In the genomic region with DNA sequence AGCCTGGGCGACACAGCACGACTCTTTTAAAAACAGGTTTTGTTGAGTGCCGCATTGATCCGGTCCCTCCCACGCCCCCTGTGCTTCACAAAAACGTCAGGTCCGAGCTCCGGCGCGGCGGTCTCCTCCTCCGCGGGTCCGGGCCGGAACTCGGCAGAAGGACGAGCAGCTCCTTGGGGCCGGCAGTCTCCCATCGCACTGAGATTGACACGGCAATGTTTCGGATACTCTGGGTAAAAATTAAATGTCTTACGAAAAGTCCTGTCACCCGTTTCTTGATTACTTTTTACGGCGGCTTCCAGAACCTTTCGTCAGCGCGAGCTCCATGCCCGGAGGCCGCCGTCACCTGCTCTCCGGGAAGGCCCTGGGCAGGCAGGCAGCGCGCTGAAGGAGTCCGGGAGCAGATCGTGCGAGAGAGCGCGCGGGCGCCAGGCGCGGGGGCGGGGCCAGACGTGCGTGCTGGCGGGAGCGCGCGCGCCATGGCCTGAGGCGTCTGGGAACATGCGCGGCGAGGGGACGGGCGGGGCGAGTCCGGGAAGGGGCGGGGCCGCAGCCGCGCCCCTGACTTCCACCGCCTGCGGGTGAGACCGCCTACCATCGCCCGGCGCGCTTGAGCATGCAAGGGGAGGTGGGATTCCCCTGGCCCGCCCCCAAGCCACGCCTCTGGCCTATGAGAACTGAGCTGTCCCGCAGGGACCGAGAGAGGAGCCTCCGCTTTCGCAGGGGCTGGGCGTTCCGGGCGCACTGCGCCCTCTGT, we compare ENCODE assay signal across 1 cellular context.
TF ChIP-seq lines count a peak whose summit lies in the region.

No MANE protein-coding gene starts in this region.

TF ChIP-seq in HepG2, 621 proteins besides CTCF, POLR2A, EP300 and RAD21 (continued from another document and continues in another):
- TF ChIP-seq, protein P1, sequence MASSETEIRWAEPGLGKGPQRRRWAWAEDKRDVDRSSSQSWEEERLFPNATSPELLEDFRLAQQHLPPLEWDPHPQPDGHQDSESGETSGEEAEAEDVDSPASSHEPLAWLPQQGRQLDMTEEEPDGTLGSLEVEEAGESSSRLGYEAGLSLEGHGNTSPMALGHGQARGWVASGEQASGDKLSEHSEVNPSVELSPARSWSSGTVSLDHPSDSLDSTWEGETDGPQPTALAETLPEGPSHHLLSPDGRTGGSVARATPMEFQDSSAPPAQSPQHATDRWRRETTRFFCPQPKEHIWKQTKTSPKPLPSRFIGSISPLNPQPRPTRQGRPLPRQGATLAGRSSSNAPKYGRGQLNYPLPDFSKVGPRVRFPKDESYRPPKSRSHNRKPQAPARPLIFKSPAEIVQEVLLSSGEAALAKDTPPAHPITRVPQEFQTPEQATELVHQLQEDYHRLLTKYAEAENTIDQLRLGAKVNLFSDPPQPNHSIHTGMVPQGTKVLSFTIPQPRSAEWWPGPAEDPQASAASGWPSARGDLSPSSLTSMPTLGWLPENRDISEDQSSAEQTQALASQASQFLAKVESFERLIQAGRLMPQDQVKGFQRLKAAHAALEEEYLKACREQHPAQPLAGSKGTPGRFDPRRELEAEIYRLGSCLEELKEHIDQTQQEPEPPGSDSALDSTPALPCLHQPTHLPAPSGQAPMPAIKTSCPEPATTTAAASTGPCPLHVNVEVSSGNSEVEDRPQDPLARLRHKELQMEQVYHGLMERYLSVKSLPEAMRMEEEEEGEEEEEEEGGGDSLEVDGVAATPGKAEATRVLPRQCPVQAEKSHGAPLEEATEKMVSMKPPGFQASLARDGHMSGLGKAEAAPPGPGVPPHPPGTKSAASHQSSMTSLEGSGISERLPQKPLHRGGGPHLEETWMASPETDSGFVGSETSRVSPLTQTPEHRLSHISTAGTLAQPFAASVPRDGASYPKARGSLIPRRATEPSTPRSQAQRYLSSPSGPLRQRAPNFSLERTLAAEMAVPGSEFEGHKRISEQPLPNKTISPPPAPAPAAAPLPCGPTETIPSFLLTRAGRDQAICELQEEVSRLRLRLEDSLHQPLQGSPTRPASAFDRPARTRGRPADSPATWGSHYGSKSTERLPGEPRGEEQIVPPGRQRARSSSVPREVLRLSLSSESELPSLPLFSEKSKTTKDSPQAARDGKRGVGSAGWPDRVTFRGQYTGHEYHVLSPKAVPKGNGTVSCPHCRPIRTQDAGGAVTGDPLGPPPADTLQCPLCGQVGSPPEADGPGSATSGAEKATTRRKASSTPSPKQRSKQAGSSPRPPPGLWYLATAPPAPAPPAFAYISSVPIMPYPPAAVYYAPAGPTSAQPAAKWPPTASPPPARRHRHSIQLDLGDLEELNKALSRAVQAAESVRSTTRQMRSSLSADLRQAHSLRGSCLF (CRISPR knock-in tag; IDR thresholded peaks at IDR 0.05; ENCODE audit: borderline replicate concordance), result 0 out of 2 replicates have a peak, but pooled peaks have one; percentile 80
- TF ChIP-seq, protein P2, sequence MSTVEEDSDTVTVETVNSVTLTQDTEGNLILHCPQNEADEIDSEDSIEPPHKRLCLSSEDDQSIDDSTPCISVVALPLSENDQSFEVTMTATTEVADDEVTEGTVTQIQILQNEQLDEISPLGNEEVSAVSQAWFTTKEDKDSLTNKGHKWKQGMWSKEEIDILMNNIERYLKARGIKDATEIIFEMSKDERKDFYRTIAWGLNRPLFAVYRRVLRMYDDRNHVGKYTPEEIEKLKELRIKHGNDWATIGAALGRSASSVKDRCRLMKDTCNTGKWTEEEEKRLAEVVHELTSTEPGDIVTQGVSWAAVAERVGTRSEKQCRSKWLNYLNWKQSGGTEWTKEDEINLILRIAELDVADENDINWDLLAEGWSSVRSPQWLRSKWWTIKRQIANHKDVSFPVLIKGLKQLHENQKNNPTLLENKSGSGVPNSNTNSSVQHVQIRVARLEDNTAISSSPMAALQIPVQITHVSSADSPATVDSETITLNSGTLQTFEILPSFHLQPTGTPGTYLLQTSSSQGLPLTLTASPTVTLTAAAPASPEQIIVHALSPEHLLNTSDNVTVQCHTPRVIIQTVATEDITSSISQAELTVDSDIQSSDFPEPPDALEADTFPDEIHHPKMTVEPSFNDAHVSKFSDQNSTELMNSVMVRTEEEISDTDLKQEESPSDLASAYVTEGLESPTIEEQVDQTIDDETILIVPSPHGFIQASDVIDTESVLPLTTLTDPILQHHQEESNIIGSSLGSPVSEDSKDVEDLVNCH (CRISPR knock-in tag; IDR thresholded peaks at IDR 0.05), result no peak
- TF ChIP-seq SETDB1 (CRISPR knock-in tag; IDR thresholded peaks at IDR 0.05; ENCODE audit: borderline replicate concordance) (no peak), ZFAT (CRISPR knock-in tag; conservative IDR thresholded peaks at IDR 0.05) (0 out of 2 replicates have a peak, but pooled peaks have one; percentile 26), PHB2 (IDR thresholded peaks at IDR 0.05; ENCODE audit: partially characterized antibody) (no peak), KAT8 (CRISPR knock-in tag; IDR thresholded peaks at IDR 0.05) (peak; percentile 56), SAP130 (CRISPR knock-in tag; IDR thresholded peaks at IDR 0.05; ENCODE audit: low read depth) (peak; percentile 83), ATF7-NPFF (CRISPR knock-in tag; IDR thresholded peaks at IDR 0.05; ENCODE audit: low read depth) (peak; percentile 23; the same call in 1 of the 2 replicates), PHF21A (CRISPR knock-in tag; IDR thresholded peaks at IDR 0.05) (peak; percentile 92), KLF12 (CRISPR knock-in tag; IDR thresholded peaks at IDR 0.05; ENCODE audit: borderline replicate concordance) (peak; percentile 83; the same call in 1 of the 2 replicates), CBX5 (CRISPR knock-in tag; IDR thresholded peaks at IDR 0.05; ENCODE audit: borderline replicate concordance) (peak; percentile 43; the same call in 1 of the 2 replicates)
- TF ChIP-seq, protein P3, sequence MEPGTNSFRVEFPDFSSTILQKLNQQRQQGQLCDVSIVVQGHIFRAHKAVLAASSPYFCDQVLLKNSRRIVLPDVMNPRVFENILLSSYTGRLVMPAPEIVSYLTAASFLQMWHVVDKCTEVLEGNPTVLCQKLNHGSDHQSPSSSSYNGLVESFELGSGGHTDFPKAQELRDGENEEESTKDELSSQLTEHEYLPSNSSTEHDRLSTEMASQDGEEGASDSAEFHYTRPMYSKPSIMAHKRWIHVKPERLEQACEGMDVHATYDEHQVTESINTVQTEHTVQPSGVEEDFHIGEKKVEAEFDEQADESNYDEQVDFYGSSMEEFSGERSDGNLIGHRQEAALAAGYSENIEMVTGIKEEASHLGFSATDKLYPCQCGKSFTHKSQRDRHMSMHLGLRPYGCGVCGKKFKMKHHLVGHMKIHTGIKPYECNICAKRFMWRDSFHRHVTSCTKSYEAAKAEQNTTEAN (CRISPR knock-in tag; conservative IDR thresholded peaks at IDR 0.05), result no peak; the same call in 1 of the 2 replicates
- TF ChIP-seq, protein P4, sequence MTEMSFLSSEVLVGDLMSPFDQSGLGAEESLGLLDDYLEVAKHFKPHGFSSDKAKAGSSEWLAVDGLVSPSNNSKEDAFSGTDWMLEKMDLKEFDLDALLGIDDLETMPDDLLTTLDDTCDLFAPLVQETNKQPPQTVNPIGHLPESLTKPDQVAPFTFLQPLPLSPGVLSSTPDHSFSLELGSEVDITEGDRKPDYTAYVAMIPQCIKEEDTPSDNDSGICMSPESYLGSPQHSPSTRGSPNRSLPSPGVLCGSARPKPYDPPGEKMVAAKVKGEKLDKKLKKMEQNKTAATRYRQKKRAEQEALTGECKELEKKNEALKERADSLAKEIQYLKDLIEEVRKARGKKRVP (CRISPR knock-in tag; IDR thresholded peaks at IDR 0.05), result peak in 1 of 2 experiments; percentile 53; a peak in 1 of 4 replicates
- TF ChIP-seq, protein P5, sequence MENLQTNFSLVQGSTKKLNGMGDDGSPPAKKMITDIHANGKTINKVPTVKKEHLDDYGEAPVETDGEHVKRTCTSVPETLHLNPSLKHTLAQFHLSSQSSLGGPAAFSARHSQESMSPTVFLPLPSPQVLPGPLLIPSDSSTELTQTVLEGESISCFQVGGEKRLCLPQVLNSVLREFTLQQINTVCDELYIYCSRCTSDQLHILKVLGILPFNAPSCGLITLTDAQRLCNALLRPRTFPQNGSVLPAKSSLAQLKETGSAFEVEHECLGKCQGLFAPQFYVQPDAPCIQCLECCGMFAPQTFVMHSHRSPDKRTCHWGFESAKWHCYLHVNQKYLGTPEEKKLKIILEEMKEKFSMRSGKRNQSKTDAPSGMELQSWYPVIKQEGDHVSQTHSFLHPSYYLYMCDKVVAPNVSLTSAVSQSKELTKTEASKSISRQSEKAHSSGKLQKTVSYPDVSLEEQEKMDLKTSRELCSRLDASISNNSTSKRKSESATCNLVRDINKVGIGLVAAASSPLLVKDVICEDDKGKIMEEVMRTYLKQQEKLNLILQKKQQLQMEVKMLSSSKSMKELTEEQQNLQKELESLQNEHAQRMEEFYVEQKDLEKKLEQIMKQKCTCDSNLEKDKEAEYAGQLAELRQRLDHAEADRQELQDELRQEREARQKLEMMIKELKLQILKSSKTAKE (CRISPR knock-in tag; IDR thresholded peaks at IDR 0.05; ENCODE audit: borderline replicate concordance), result peak; percentile 23; the same call in 1 of the 2 replicates
- TF ChIP-seq, protein P6, sequence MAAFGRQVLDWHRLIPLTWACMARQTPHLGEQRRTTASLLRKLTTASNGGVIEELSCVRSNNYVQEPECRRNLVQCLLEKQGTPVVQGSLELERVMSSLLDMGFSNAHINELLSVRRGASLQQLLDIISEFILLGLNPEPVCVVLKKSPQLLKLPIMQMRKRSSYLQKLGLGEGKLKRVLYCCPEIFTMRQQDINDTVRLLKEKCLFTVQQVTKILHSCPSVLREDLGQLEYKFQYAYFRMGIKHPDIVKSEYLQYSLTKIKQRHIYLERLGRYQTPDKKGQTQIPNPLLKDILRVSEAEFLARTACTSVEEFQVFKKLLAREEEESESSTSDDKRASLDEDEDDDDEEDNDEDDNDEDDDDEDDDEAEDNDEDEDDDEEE (CRISPR knock-in tag; IDR thresholded peaks at IDR 0.05), result peak; percentile 88; the same call in 1 of the 2 replicates
- TF ChIP-seq, protein P7, sequence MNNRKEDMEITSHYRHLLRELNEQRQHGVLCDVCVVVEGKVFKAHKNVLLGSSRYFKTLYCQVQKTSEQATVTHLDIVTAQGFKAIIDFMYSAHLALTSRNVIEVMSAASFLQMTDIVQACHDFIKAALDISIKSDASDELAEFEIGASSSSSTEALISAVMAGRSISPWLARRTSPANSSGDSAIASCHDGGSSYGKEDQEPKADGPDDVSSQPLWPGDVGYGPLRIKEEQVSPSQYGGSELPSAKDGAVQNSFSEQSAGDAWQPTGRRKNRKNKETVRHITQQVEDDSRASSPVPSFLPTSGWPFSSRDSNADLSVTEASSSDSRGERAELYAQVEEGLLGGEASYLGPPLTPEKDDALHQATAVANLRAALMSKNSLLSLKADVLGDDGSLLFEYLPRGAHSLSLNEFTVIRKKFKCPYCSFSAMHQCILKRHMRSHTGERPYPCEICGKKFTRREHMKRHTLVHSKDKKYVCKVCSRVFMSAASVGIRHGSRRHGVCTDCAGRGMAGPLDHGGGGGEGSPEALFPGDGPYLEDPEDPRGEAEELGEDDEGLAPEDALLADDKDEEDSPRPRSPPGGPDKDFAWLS (CRISPR knock-in tag; IDR thresholded peaks at IDR 0.05; ENCODE audit: borderline replicate concordance), result no peak
- TF ChIP-seq, protein P8, sequence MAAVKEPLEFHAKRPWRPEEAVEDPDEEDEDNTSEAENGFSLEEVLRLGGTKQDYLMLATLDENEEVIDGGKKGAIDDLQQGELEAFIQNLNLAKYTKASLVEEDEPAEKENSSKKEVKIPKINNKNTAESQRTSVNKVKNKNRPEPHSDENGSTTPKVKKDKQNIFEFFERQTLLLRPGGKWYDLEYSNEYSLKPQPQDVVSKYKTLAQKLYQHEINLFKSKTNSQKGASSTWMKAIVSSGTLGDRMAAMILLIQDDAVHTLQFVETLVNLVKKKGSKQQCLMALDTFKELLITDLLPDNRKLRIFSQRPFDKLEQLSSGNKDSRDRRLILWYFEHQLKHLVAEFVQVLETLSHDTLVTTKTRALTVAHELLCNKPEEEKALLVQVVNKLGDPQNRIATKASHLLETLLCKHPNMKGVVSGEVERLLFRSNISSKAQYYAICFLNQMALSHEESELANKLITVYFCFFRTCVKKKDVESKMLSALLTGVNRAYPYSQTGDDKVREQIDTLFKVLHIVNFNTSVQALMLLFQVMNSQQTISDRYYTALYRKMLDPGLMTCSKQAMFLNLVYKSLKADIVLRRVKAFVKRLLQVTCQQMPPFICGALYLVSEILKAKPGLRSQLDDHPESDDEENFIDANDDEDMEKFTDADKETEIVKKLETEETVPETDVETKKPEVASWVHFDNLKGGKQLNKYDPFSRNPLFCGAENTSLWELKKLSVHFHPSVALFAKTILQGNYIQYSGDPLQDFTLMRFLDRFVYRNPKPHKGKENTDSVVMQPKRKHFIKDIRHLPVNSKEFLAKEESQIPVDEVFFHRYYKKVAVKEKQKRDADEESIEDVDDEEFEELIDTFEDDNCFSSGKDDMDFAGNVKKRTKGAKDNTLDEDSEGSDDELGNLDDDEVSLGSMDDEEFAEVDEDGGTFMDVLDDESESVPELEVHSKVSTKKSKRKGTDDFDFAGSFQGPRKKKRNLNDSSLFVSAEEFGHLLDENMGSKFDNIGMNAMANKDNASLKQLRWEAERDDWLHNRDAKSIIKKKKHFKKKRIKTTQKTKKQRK (IDR thresholded peaks at IDR 0.05; ENCODE audit: low read length), result no peak
- TF ChIP-seq, protein P9, sequence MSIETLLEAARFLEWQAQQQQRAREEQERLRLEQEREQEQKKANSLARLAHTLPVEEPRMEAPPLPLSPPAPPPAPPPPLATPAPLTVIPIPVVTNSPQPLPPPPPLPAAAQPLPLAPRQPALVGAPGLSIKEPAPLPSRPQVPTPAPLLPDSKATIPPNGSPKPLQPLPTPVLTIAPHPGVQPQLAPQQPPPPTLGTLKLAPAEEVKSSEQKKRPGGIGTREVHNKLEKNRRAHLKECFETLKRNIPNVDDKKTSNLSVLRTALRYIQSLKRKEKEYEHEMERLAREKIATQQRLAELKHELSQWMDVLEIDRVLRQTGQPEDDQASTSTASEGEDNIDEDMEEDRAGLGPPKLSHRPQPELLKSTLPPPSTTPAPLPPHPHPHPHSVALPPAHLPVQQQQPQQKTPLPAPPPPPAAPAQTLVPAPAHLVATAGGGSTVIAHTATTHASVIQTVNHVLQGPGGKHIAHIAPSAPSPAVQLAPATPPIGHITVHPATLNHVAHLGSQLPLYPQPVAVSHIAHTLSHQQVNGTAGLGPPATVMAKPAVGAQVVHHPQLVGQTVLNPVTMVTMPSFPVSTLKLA (IDR thresholded peaks at IDR 0.05), result peak; percentile 30; the same call in 1 of the 2 replicates
- TF ChIP-seq, protein P10, sequence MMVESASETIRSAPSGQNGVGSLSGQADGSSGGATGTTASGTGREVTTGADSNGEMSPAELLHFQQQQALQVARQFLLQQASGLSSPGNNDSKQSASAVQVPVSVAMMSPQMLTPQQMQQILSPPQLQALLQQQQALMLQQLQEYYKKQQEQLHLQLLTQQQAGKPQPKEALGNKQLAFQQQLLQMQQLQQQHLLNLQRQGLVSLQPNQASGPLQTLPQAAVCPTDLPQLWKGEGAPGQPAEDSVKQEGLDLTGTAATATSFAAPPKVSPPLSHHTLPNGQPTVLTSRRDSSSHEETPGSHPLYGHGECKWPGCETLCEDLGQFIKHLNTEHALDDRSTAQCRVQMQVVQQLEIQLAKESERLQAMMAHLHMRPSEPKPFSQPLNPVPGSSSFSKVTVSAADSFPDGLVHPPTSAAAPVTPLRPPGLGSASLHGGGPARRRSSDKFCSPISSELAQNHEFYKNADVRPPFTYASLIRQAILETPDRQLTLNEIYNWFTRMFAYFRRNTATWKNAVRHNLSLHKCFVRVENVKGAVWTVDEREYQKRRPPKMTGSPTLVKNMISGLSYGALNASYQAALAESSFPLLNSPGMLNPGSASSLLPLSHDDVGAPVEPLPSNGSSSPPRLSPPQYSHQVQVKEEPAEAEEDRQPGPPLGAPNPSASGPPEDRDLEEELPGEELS (CRISPR knock-in tag; IDR thresholded peaks at IDR 0.05), result peak; percentile 26; the same call in 1 of the 2 replicates
- TF ChIP-seq, protein P11, sequence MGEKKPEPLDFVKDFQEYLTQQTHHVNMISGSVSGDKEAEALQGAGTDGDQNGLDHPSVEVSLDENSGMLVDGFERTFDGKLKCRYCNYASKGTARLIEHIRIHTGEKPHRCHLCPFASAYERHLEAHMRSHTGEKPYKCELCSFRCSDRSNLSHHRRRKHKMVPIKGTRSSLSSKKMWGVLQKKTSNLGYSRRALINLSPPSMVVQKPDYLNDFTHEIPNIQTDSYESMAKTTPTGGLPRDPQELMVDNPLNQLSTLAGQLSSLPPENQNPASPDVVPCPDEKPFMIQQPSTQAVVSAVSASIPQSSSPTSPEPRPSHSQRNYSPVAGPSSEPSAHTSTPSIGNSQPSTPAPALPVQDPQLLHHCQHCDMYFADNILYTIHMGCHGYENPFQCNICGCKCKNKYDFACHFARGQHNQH (CRISPR knock-in tag; IDR thresholded peaks at IDR 0.05), result peak; percentile 74
